8 cellular contexts compared by ENCODE assay signal in genomic region chr11:93784152-93784934, GRCh38. TPM values are rescaled to one million over a fixed set of nuclear protein-coding genes. Genes with fewer than 3 reads are reported as not detected.
DNase-seq lines count a peak whose midpoint lies in the region; ATAC-seq and TF ChIP-seq lines count a peak whose summit lies in the region.

Gene MED17, plus strand, starts transcription at chr11:93784282. Its CDS starts 232 bp downstream, at chr11:93784514.

- H3K79me1 ChIP-seq in IMR-90 (ENCODE audit: low read depth in 1 of 2, low read length in 2 of 2): peaks cover 7 to 19% of the 10 kb centered on the region in 2 experiments; a peak in 2 of 4 replicates

- H3K4me1 ChIP-seq in IMR-90 (ENCODE audit: control insufficient read depth, insufficient read depth, low read length) (peaks cover 4% of the 10 kb centered on the region; the same call in 1 of the 2 replicates), OCI-LY7 (ENCODE audit: insufficient read depth, low read length, poor library complexity, severe bottlenecking) (peaks cover 29% of the 10 kb centered on the region), mononuclear cell (ENCODE audit: insufficient read depth, low read length) (peaks cover 24% of the 10 kb centered on the region)

- DNase-seq in DMS153 (lab: John Stamatoyannopoulos, UW) (peak; percentile 87), IMR-90 (peak; percentile 92), OCI-LY7 (ENCODE audit: low spot score) (peak; percentile 93), activated T-cell treated with anti-CD3 and anti-CD28 coated beads for 24 hours (ENCODE audit: low read depth) (peak; percentile 90), epithelial cell of esophagus (ENCODE audit: low read depth) (peak; percentile 95)
- peak; percentile 76 to 78 for DNase-seq in stimulated activated CD8-positive, alpha-beta memory T cell treated with anti-CD3 and anti-CD28 coated beads, Interleukin-4, amount 100 ng/mL, for 1 hour (ENCODE audit: low read depth in 2 of 2, low spot score in 1 of 2)

- CTCF ChIA-PET in IMR-90 (lab: Yijun Ruan, JAX): interaction anchor here (0.9 kb wide), 1 partner anchor 18 kb away, joined by 3 read pairs; no protein-coding TSS in a partner anchor
- CTCF ChIA-PET in OCI-LY7 (lab: Charles Lee; ENCODE audit: unreplicated experiment): interaction anchor here (0.9 to 1.2 kb wide), 3 partner anchors 12 to 44 kb away, joined by 3 to 5 read pairs (median 4); partner anchors contain the start of genes C11orf54 and TAF1D

- ATAC-seq in GM21528 (IDR thresholded peaks at IDR 0.05; ENCODE audit: low FRiP score, unreplicated experiment) (peak; percentile 98), IMR-90 (ENCODE audit: low read depth) (peak; percentile 96)

- 1% methylated on average over 35 of the region's 72 CpGs; no CpG with 5 or more reads in 1 of the 2 experiments for WGBS in IMR-90 (ENCODE audit: extremely low coverage in 2 of 2, insufficient read length in 1 of 2), 2 experiments

- intact Hi-C loops in IMR-90 (cut with micrococcal nuclease): loop anchor here (1.0 kb wide), 1 partner anchor 43 kb away; the partner anchor contains the start of genes C11orf54 and TAF1D
- intact Hi-C loops in OCI-LY7 (cut with micrococcal nuclease; ENCODE audit: unreplicated experiment): loop anchor here (1.0 to 5.0 kb wide), 2 partner anchors 43 to 122 kb away; partner anchors contain the start of genes C11orf54, CEP295 and TAF1D

- no peaks in the 10 kb centered on the region for H3K27me3 ChIP-seq in IMR-90 (ENCODE audit: control insufficient read depth, insufficient read depth, low read length)
- no peaks in the 10 kb centered on the region for H3K27me3 ChIP-seq in mononuclear cell (ENCODE audit: insufficient read depth, low read length)

- H4K5ac ChIP-seq in IMR-90 (ENCODE audit: low read depth, low read length): peak within 1 kb of the TSS; percentile 82

- H3K14ac ChIP-seq in IMR-90 (replicated peaks; ENCODE audit: low read depth, low read length): peak within 1 kb of the TSS; percentile 81

- peak; percentile 84; the same call in 1 of the 2 replicates for TF ChIP-seq POLR2A in IMR-90 (IDR thresholded peaks at IDR 0.05; ENCODE audit: low read depth, low read length)

- peak within 1 kb of the TSS; percentile 91 for H3K4me3 ChIP-seq in IMR-90 (ENCODE audit: insufficient read depth, low read depth, low read length)
- peak within 1 kb of the TSS; percentile 88 for H3K4me3 ChIP-seq in OCI-LY7 (ENCODE audit: low read depth, low read length, poor library complexity, severe bottlenecking)
- H3K4me3 ChIP-seq in epithelial cell of esophagus (ENCODE audit: low read length): peak within 1 kb of the TSS; percentile 91
- H3K4me3 ChIP-seq in mononuclear cell (ENCODE audit: low read length): peak within 1 kb of the TSS; percentile 87

- peak within 1 kb of the TSS; percentile 97 for H3K9ac ChIP-seq in IMR-90 (ENCODE audit: low read depth, low read length)

- H3K9me3 ChIP-seq in IMR-90 (ENCODE audit: control insufficient read depth, insufficient read depth, low read length): no peaks in the 10 kb centered on the region
- H3K9me3 ChIP-seq in OCI-LY7 (ENCODE audit: low read length): no peaks in the 10 kb centered on the region
- no peaks in the 10 kb centered on the region for H3K9me3 ChIP-seq in mononuclear cell (ENCODE audit: low read depth, low read length)

- peak within 1 kb of the TSS; percentile 98 for H3K56ac ChIP-seq in IMR-90 (ENCODE audit: extremely low read depth, insufficient read depth, low read length)

- peak within 1 kb of the TSS; percentile 70 for H3K18ac ChIP-seq in IMR-90 (ENCODE audit: low read depth, low read length)

- dilution Hi-C loops in IMR-90 (cut with HindIII; ENCODE audit: low sequenced_read_pairs, unreplicated experiment): no loop called here

- peak; percentile 4; the same call in 1 of the 2 replicates for TF ChIP-seq RAD21 in IMR-90 (IDR thresholded peaks at IDR 0.05; ENCODE audit: low read length)

- H3K36me3 ChIP-seq in IMR-90 (ENCODE audit: control insufficient read depth, insufficient read depth, low read length) (peaks cover 3% of the 10 kb centered on the region; the same call in 1 of the 2 replicates), OCI-LY7 (ENCODE audit: insufficient read depth, low read length) (peaks cover 40% of the 10 kb centered on the region)

- POLR2A ChIA-PET in IMR-90 (lab: Charles Lee; ENCODE audit: unreplicated experiment) (interaction anchor here (0.6 to 1.3 kb wide), 8 partner anchors 13 to 709 kb away, joined by 3 to 23 read pairs (median 3); no protein-coding TSS in a partner anchor), OCI-LY7 (lab: Charles Lee) (interaction anchor here (0.6 to 3.0 kb wide), 18 partner anchors 8 to 812 kb away, joined by 3 to 49 read pairs (median 4); partner anchors contain the start of genes C11orf54, CEP295, PANX1 and TAF1D)

- peak within 1 kb of the TSS; percentile 71 for H4K91ac ChIP-seq in IMR-90 (ENCODE audit: insufficient read depth, low read depth, low read length)

- H2BK20ac ChIP-seq in IMR-90 (ENCODE audit: low read depth, low read length): no peak within 1 kb of the TSS

- no TSS peak for BruUV-seq in IMR-90 (replicated peaks; lab: Mats Ljungman, UMichigan)
- no TSS peak for BruUV-seq in OCI-LY7 (replicated peaks; lab: Mats Ljungman, UMichigan)

- H3K27ac ChIP-seq in IMR-90 (ENCODE audit: insufficient read depth, low read length): peak within 1 kb of the TSS; percentile 94
- peak within 1 kb of the TSS; percentile 72 for H3K27ac ChIP-seq in OCI-LY7 (ENCODE audit: low read depth, low read length, poor library complexity, severe bottlenecking)

- H3K79me2 ChIP-seq in OCI-LY7 (ENCODE audit: insufficient read depth, low read depth, low read length): peaks cover 61% of the 10 kb centered on the region

- peak within 1 kb of the TSS; percentile 84 for H2AK5ac ChIP-seq in IMR-90 (ENCODE audit: low read depth, low read length)

- no peaks in the 10 kb centered on the region for H3K9me2 ChIP-seq in OCI-LY7 (ENCODE audit: insufficient read depth, low read length)

- H2AK9ac ChIP-seq in IMR-90 (replicated peaks; ENCODE audit: low read depth, low read length, poor library complexity): peak within 1 kb of the TSS; percentile 99

- in situ Hi-C loops in IMR-90 (cut with MboI; ENCODE audit: low sequenced_read_pairs): no loop called here

- peak within 1 kb of the TSS; percentile 54 for H2BK120ac ChIP-seq in IMR-90 (ENCODE audit: low read depth, low read length)

- TF ChIP-seq CTCF in IMR-90 (conservative IDR thresholded peaks at IDR 0.05; ENCODE audit: low read depth, low read length) (peak; percentile 43), OCI-LY7 (conservative IDR thresholded peaks at IDR 0.05; ENCODE audit: low read length) (peak; percentile 57; the same call in 1 of the 2 replicates), epithelial cell of esophagus (IDR thresholded peaks at IDR 0.05; ENCODE audit: insufficient read depth, low read depth, low read length, missing control alignments) (peak; percentile 43)

- H3K23ac ChIP-seq in IMR-90 (ENCODE audit: low read depth, low read length): peak within 1 kb of the TSS; percentile 67

- H4K8ac ChIP-seq in IMR-90 (ENCODE audit: low read depth in 2 of 2, low read length in 2 of 2): peak within 1 kb of the TSS; percentile 89 to 92

- H2BK5ac ChIP-seq in IMR-90 (ENCODE audit: low read depth, low read length, poor library complexity, severe bottlenecking): peak within 1 kb of the TSS; percentile 83

- H3K4ac ChIP-seq in IMR-90 (ENCODE audit: low read depth, low read length): peak within 1 kb of the TSS; percentile 92

- peaks cover 40% of the 10 kb centered on the region for H4K20me1 ChIP-seq in IMR-90 (ENCODE audit: insufficient read depth, low read length)
- peaks cover 20% of the 10 kb centered on the region for H4K20me1 ChIP-seq in OCI-LY7 (ENCODE audit: insufficient read depth, low read length)

- H3K9me1 ChIP-seq in IMR-90 (ENCODE audit: insufficient read depth, low read length): peaks cover 4% of the 10 kb centered on the region; the same call in 1 of the 2 replicates

- H3K4me2 ChIP-seq in IMR-90 (ENCODE audit: low read depth, low read length): peak within 1 kb of the TSS; percentile 96
- H3K4me2 ChIP-seq in OCI-LY7 (ENCODE audit: low read length): peak within 1 kb of the TSS; percentile 77

- no peak within 1 kb of the TSS for H2BK15ac ChIP-seq in IMR-90 (ENCODE audit: low read depth, low read length)

- H2AFZ ChIP-seq in IMR-90 (replicated peaks; ENCODE audit: low read length, poor library complexity) (peak within 1 kb of the TSS; percentile 96), OCI-LY7 (ENCODE audit: low read length) (peak within 1 kb of the TSS; percentile 70)

TF ChIP-seq in IMR-90, 13 proteins besides CTCF, POLR2A, EP300 and RAD21 (continues in another document):
- TF ChIP-seq FOS (IDR thresholded peaks at IDR 0.05; ENCODE audit: low read depth, low read length) (peak; percentile 44; the same call in 1 of the 2 replicates), MAZ (IDR thresholded peaks at IDR 0.05; ENCODE audit: borderline replicate concordance, low read depth, low read length) (peak; percentile 84; the same call in 1 of the 2 replicates), CHD1 (IDR thresholded peaks at IDR 0.05; ENCODE audit: low read depth, low read length) (0 out of 2 replicates have a peak, but pooled peaks have one; percentile 74), MAFK (IDR thresholded peaks at IDR 0.05; ENCODE audit: low read depth, low read length) (peak; percentile 19; the same call in 1 of the 2 replicates), RFX5 (IDR thresholded peaks at IDR 0.05; ENCODE audit: low read depth, low read length) (no peak), SMC3 (IDR thresholded peaks at IDR 0.05; ENCODE audit: low read depth, low read length) (no peak), RCOR1 (IDR thresholded peaks at IDR 0.05; ENCODE audit: insufficient replicate concordance, low read length) (no peak), ELK1 (IDR thresholded peaks at IDR 0.05; ENCODE audit: borderline replicate concordance, low read depth, low read length) (0 out of 2 replicates have a peak, but pooled peaks have one; percentile 36), CEBPB (IDR thresholded peaks at IDR 0.05; ENCODE audit: low read depth, low read length) (no peak)

RNA-seq across cellular contexts. Expression of gene MED17, which starts in this region (rescaled TPM):
- 23.3 and 34.7 TPM in 2 replicates for total RNA-seq in IMR-90 (2012; rRNA removed)
- 16.8 and 20.0 TPM in 2 replicates for polyA plus RNA-seq in IMR-90 (2012; rRNA removed)
- 7.7 and 7.9 TPM in 2 replicates for polyA plus RNA-seq in IMR-90 (2012; cell fraction: cytosol; rRNA removed)
- 23.9 and 39.7 TPM in 2 replicates for polyA plus RNA-seq in IMR-90 (2012; cell fraction: nucleus; rRNA removed; ENCODE audit: low replicate concordance)
- 21.8 and 23.0 TPM in 2 replicates for total RNA-seq in OCI-LY7 (2014; rRNA removed; shearing (Covaris generic))
- total RNA-seq in OCI-LY7 (2022): 31.1 and 33.3 TPM in 2 replicates
- 48.0 TPM for total RNA-seq in mononuclear cell

Comparison
In these comparisons a context has a peak if more than half of its experiments do, and no peak if none do; other contexts are left out.
1. Peak in every context shown above with its lines: DNase-seq, ATAC-seq, H3K4me3 ChIP-seq and H3K27ac ChIP-seq.